11 cellular contexts compared by ENCODE assay signal in genomic region chr1:7582439-7582972, GRCh38.
"Had no signal": no experiment of that assay in that cellular context is flagged by ENCODE, and none has a peak within 500 bp of the region (broad histone marks: within the 10 kb centered on the region; RNA-seq: fewer than 3 reads in every experiment).

No MANE protein-coding gene starts in this region.

- H3K4me2 ChIP-seq: hepatocyte had no signal

- ATAC-seq: stimulated activated memory B cell treated with anti-CD40 and anti-IgM and Interleukin-4, amounts not matched to agents 10 μg/mL and 1 μg/mL and 100 μg/mL, for 72 hours had no signal

- H3K4me3 ChIP-seq: adrenal gland, coronary artery, esophagus muscularis mucosa, hepatocyte, ovary, tibial artery had no signal

- H3K36me3 ChIP-seq: adrenal gland, esophagus muscularis mucosa, ovary, tibial artery had no signal

- H3K9me3 ChIP-seq: adrenal gland, esophagus muscularis mucosa, ovary, tibial artery had no signal

- H3K27me3 ChIP-seq: esophagus muscularis mucosa, hepatocyte, ovary had no signal

- H3K27ac ChIP-seq: coronary artery, esophagus muscularis mucosa, hepatocyte, ovary, tibial artery had no signal

- H2AFZ ChIP-seq: hepatocyte had no signal

- DNase-seq: activated CD4-positive, alpha-beta T cell treated with anti-CD3 and anti-CD28 coated beads, Interleukin-2, amount 50 U/mL, for 48 hours; effector CD4-positive, alpha-beta T cell; left ventricle myocardium superior; T-helper 1 cell had no signal
